In the genomic region with DNA sequence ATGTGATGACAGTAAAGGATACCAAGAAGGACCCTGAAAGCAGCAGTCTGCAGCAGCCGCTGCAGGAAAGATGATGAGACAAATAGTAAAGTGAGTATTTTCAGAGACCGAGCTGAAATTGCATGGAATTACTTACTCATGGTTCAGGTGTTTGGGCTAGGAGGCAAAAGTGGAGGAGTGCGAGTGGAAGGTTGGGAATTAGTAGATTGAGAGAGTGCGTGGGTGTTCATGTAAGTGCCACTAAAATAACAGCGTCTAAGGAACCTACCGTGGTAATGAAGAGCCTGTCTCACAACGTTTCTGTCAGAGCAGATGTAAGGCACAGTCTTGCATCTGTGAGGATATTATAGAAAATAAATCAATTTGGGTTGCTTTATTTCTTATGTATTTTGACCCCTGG, we compare ENCODE assay signal across 18 cellular contexts. TPM values are rescaled to one million over a fixed set of nuclear protein-coding genes. Genes with fewer than 3 reads are reported as not detected.
DNase-seq lines count a peak whose midpoint lies in the region; ATAC-seq and TF ChIP-seq lines count a peak whose summit lies in the region.
"Had no signal": no experiment of that assay in that cellular context is flagged by ENCODE, and none has a peak within 500 bp of the region (broad histone marks: within the 10 kb centered on the region; RNA-seq: fewer than 3 reads in every experiment).

No MANE protein-coding gene starts in this region.

- POLR2A ChIA-PET in WTC11 (lab: Charles Lee) = no interaction called here

- no peak overlapping the region for H3K4me3 Mint-ChIP-seq in activated CD8-positive, alpha-beta memory T cell treated with anti-CD3 and anti-CD28 coated beads, Interleukin-2, amount 10 ng/mL, durations not matched to agents 7 days and 5 days
- H3K4me3 Mint-ChIP-seq in WTC11 = no peak overlapping the region
- H3K4me3 Mint-ChIP-seq in neural crest cell = no peak overlapping the region
- no peak overlapping the region for H3K4me3 Mint-ChIP-seq in natural killer cell treated with Interleukin-12 subunit alpha and Interleukin-12 subunit beta and Interleukin-15 and Interleukin-18, amount 100 ng/mL, for 72 hours
- H3K4me3 Mint-ChIP-seq: CD4-positive, alpha-beta memory T cell; GM23338 had no signal

- no peaks in the 10 kb centered on the region for H3K9me3 Mint-ChIP-seq in activated CD8-positive, alpha-beta memory T cell treated with anti-CD3 and anti-CD28 coated beads, Interleukin-2, amount 10 ng/mL, durations not matched to agents 7 days and 5 days (ENCODE audit: low read depth)
- H3K9me3 Mint-ChIP-seq in WTC11 (no peaks in the 10 kb centered on the region), neural crest cell (no peaks in the 10 kb centered on the region)
- H3K9me3 Mint-ChIP-seq in natural killer cell treated with Interleukin-12 subunit alpha and Interleukin-12 subunit beta and Interleukin-15 and Interleukin-18, amount 100 ng/mL, for 72 hours = no peaks in the 10 kb centered on the region
- H3K9me3 Mint-ChIP-seq: CD4-positive, alpha-beta memory T cell; GM23338 had no signal

- no peak for DNase-seq in activated CD8-positive, alpha-beta memory T cell treated with anti-CD3 and anti-CD28 coated beads, Interleukin-2, amount 10 ng/mL, durations not matched to agents 7 days and 5 days
- DNase-seq in activated CD8-positive, alpha-beta memory T cell treated with anti-CD3 and anti-CD28 coated beads for 24 hours = no peak
- no peak for DNase-seq in WTC11 (ENCODE audit: low spot score)
- DNase-seq in neural crest cell (ENCODE audit: low read depth, low spot score) = no peak
- no peak for DNase-seq in natural killer cell treated with Interleukin-12 subunit alpha and Interleukin-12 subunit beta and Interleukin-15 and Interleukin-18, amount 100 ng/mL, for 72 hours (ENCODE audit: low spot score)
- DNase-seq in ovary = no peak
- DNase-seq in smooth muscle cell (lab: John Stamatoyannopoulos, UW; ENCODE audit: unreplicated experiment) = no peak
- DNase-seq: AML-193; CD4-positive, alpha-beta memory T cell; DMS153; DMS79 treated with DMSO at 0.1 percent for 48 hours; GF-D8 had no signal

- H4K20me1 ChIP-seq in smooth muscle cell (ENCODE audit: low read depth) = no peaks in the 10 kb centered on the region

- H3K27ac ChIP-seq in ovary = no peak overlapping the region
- H3K27ac ChIP-seq in smooth muscle cell (ENCODE audit: low read depth) = no peak overlapping the region
- H3K27ac ChIP-seq: 22Rv1, A549, C4-2B had no signal

- TF ChIP-seq POLR2A in ovary (IDR thresholded peaks at IDR 0.05) = no peak

- CTCF ChIA-PET in activated CD8-positive, alpha-beta memory T cell treated with anti-CD3 and anti-CD28 coated beads, Interleukin-2, amount 10 ng/mL, durations not matched to agents 7 days and 5 days (lab: Charles Lee) = no interaction called here
- CTCF ChIA-PET in WTC11 (lab: Charles Lee) = no interaction called here

- TF ChIP-seq CTCF in WTC11 (IDR thresholded peaks at IDR 0.05) (no peak), neural crest cell (conservative IDR thresholded peaks at IDR 0.05) (no peak), ovary (IDR thresholded peaks at IDR 0.05) (no peak), smooth muscle cell (IDR thresholded peaks at IDR 0.05; ENCODE audit: borderline replicate concordance, insufficient read depth, poor library complexity, severe bottlenecking) (no peak)

- H3K36me3 Mint-ChIP-seq in activated CD8-positive, alpha-beta memory T cell treated with anti-CD3 and anti-CD28 coated beads, Interleukin-2, amount 10 ng/mL, durations not matched to agents 7 days and 5 days = peaks cover 5% of the 10 kb centered on the region
- H3K36me3 Mint-ChIP-seq in WTC11 = peaks cover 28% of the 10 kb centered on the region
- peaks cover 9% of the 10 kb centered on the region for H3K36me3 Mint-ChIP-seq in neural crest cell (ENCODE audit: low read depth)
- H3K36me3 Mint-ChIP-seq in natural killer cell treated with Interleukin-12 subunit alpha and Interleukin-12 subunit beta and Interleukin-15 and Interleukin-18, amount 100 ng/mL, for 72 hours = peaks cover 6% of the 10 kb centered on the region

- no peaks in the 10 kb centered on the region for H3K27me3 Mint-ChIP-seq in activated CD8-positive, alpha-beta memory T cell treated with anti-CD3 and anti-CD28 coated beads, Interleukin-2, amount 10 ng/mL, durations not matched to agents 7 days and 5 days
- H3K27me3 Mint-ChIP-seq in WTC11 (ENCODE audit: low read depth) (no peaks in the 10 kb centered on the region), neural crest cell (ENCODE audit: low read depth) (no peaks in the 10 kb centered on the region)
- H3K27me3 Mint-ChIP-seq in natural killer cell treated with Interleukin-12 subunit alpha and Interleukin-12 subunit beta and Interleukin-15 and Interleukin-18, amount 100 ng/mL, for 72 hours = no peaks in the 10 kb centered on the region
- H3K27me3 Mint-ChIP-seq: CD4-positive, alpha-beta memory T cell had no signal

- H2AFZ ChIP-seq in smooth muscle cell (ENCODE audit: low read depth) = no peak overlapping the region
- H2AFZ ChIP-seq: GM23338 had no signal

- H3K9me3 ChIP-seq in ovary = no peaks in the 10 kb centered on the region
- no peaks in the 10 kb centered on the region for H3K9me3 ChIP-seq in smooth muscle cell (replicated peaks; ENCODE audit: low read depth)
- H3K9me3 ChIP-seq: A549 had no signal

- H3F3A ChIP-seq in smooth muscle cell (ENCODE audit: low read depth) = no peaks in the 10 kb centered on the region

- H3K36me3 ChIP-seq in ovary = no peaks in the 10 kb centered on the region
- no peaks in the 10 kb centered on the region for H3K36me3 ChIP-seq in smooth muscle cell (ENCODE audit: low read depth)

- 81 to 90% (median 87%) methylated on average over 7 of the region's 7 CpGs for WGBS in ovary, 3 donors
- 93% methylated on average over 7 of the region's 7 CpGs for WGBS in smooth muscle cell (ENCODE audit: low lambda C conversion rate)

- intact Hi-C loops in ovary (cut with DNase I) = no loop called here

- no peak overlapping the region for H3K4me2 ChIP-seq in smooth muscle cell
- H3K4me2 ChIP-seq: A549, GM23338 had no signal

- no peak for TF ChIP-seq EP300 in ovary (IDR thresholded peaks at IDR 0.05)

- no peaks in the 10 kb centered on the region for H3K27me3 ChIP-seq in ovary
- H3K27me3 ChIP-seq in smooth muscle cell (ENCODE audit: low read depth) = no peaks in the 10 kb centered on the region

- H3K4me3 ChIP-seq in ovary (no peak overlapping the region), smooth muscle cell (no peak overlapping the region)
- H3K4me3 ChIP-seq: A549, GM23338 had no signal

- H3K4me1 Mint-ChIP-seq in activated CD8-positive, alpha-beta memory T cell treated with anti-CD3 and anti-CD28 coated beads, Interleukin-2, amount 10 ng/mL, durations not matched to agents 7 days and 5 days = no peaks in the 10 kb centered on the region
- no peaks in the 10 kb centered on the region for H3K4me1 Mint-ChIP-seq in WTC11
- H3K4me1 Mint-ChIP-seq in neural crest cell = peaks cover 3% of the 10 kb centered on the region
- H3K4me1 Mint-ChIP-seq in natural killer cell treated with Interleukin-12 subunit alpha and Interleukin-12 subunit beta and Interleukin-15 and Interleukin-18, amount 100 ng/mL, for 72 hours (ENCODE audit: low read depth in 2 of 2) = peaks cover 0 to 3% of the 10 kb centered on the region in 2 donors
- H3K4me1 Mint-ChIP-seq: CD4-positive, alpha-beta memory T cell; GM23338 had no signal

- no peak for ATAC-seq in activated CD8-positive, alpha-beta memory T cell treated with anti-CD3 and anti-CD28 coated beads, Interleukin-2, amount 10 ng/mL, durations not matched to agents 7 days and 5 days
- no peak for ATAC-seq in WTC11
- no peak for ATAC-seq in natural killer cell treated with Interleukin-12 subunit alpha and Interleukin-12 subunit beta and Interleukin-15 and Interleukin-18, amount 100 ng/mL, for 72 hours
- ATAC-seq: A549, GM23338, HCT116, HepG2 had no signal

- no peaks in the 10 kb centered on the region for H3K4me1 ChIP-seq in ovary (ENCODE audit: insufficient read depth)
- no peaks in the 10 kb centered on the region for H3K4me1 ChIP-seq in smooth muscle cell (ENCODE audit: low read depth)
- H3K4me1 ChIP-seq: A549 had no signal

- H3K27ac Mint-ChIP-seq in activated CD8-positive, alpha-beta memory T cell treated with anti-CD3 and anti-CD28 coated beads, Interleukin-2, amount 10 ng/mL, durations not matched to agents 7 days and 5 days = peak overlapping the region; percentile 39
- H3K27ac Mint-ChIP-seq in WTC11 (peak overlapping the region; percentile 39), neural crest cell (ENCODE audit: unreplicated experiment) (peak overlapping the region; percentile 73)
- no peak overlapping the region for H3K27ac Mint-ChIP-seq in natural killer cell treated with Interleukin-12 subunit alpha and Interleukin-12 subunit beta and Interleukin-15 and Interleukin-18, amount 100 ng/mL, for 72 hours
- H3K27ac Mint-ChIP-seq: CD4-positive, alpha-beta memory T cell; GM23338 had no signal

- no peak overlapping the region for H3K9ac ChIP-seq in smooth muscle cell (ENCODE audit: low read depth)

- no peaks in the 10 kb centered on the region for H3K79me2 ChIP-seq in smooth muscle cell (ENCODE audit: low read depth)

RNA-seq across cellular contexts. Expression of a gene that starts 48.3 kb away (rescaled TPM):
- 1 to 10 TPM; 6.6 to 7.7 TPM for total RNA-seq in activated CD8-positive, alpha-beta memory T cell treated with anti-CD3 and anti-CD28 coated beads, Interleukin-2, amount 10 ng/mL, durations not matched to agents 7 days and 5 days
- 14.3 to 16.7 TPM (median 16.3 TPM) in 3 replicates for total RNA-seq in WTC11 (2021)
- 18.3 and 24.8 TPM in 2 replicates for total RNA-seq in neural crest cell
- total RNA-seq in natural killer cell treated with Interleukin-12 subunit alpha and Interleukin-12 subunit beta and Interleukin-15 and Interleukin-18, amount 100 ng/mL, for 72 hours = 1 to 10 TPM; 4.4 to 7.8 TPM
- total RNA-seq in ovary = 10 to 100 TPM; 11.9 to 23.6 (median 16.3) TPM
- polyA plus RNA-seq in ovary = 10 to 100 TPM; 10.9 to 35.3 TPM
- total RNA-seq in smooth muscle cell = 3.0 and 4.8 TPM in 2 replicates
- 12.4 and 16.1 TPM in 2 replicates for polyA plus RNA-seq in smooth muscle cell

Comparison
In these comparisons a context has a peak if more than half of its experiments do, and no peak if none do; other contexts are left out.
1. H3K27ac Mint-ChIP-seq: peak in activated CD8-positive, alpha-beta memory T cell treated with anti-CD3 and anti-CD28 coated beads, Interleukin-2, amount 10 ng/mL, durations not matched to agents 7 days and 5 days (single experiment), WTC11 (single experiment) and neural crest cell (single experiment); none in natural killer cell treated with Interleukin-12 subunit alpha and Interleukin-12 subunit beta and Interleukin-15 and Interleukin-18, amount 100 ng/mL, for 72 hours (0 of 2).